20 cellular contexts compared by ENCODE assay signal in the genomic region with DNA sequence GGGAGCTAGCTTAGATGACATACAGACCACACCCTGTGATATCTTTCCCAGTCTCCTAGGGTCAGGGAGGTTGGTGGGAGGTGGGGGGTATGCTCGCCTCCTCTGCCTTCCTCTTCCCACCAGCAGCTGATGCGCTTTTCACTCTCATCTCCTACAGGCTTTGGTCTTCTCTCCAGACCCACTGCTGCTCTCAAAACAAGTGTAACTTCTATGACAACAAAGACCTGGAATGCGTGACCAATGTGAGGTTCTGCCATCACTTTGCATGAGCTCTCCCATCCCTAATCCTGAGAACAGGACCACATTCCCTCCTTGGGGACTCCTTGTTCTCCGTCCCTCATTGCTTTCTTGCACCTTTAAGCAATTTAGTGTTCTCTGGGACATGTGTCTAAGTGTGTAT. TPM values are rescaled to one million over a fixed set of nuclear protein-coding genes. Genes with fewer than 3 reads are reported as not detected.
DNase-seq lines count a peak whose midpoint lies in the region; ATAC-seq, FAIRE-seq and TF ChIP-seq lines count a peak whose summit lies in the region.
"Had no signal": no experiment of that assay in that cellular context is flagged by ENCODE, and none has a peak within 500 bp of the region (broad histone marks: within the 10 kb centered on the region; RNA-seq: fewer than 3 reads in every experiment).

No MANE protein-coding gene starts in this region.

- no peaks in the 10 kb centered on the region for H3K27me3 Mint-ChIP-seq in activated naive CD8-positive, alpha-beta T cell treated with anti-CD3 and anti-CD28 coated beads for 36 hours
- no peaks in the 10 kb centered on the region for H3K27me3 Mint-ChIP-seq in memory B cell

- no peak for TF ChIP-seq RAD21 in HepG2 (CRISPR knock-in tag; IDR thresholded peaks at IDR 0.05)

- H4K20me1 ChIP-seq in HepG2 (ENCODE audit: insufficient read depth, low read length), result no peaks in the 10 kb centered on the region

- H3K27me3 ChIP-seq in HepG2 (ENCODE audit: control insufficient read depth in 1 of 2, insufficient read depth in 2 of 2, low read length in 2 of 2) (no peaks in the 10 kb centered on the region), right lobe of liver (no peaks in the 10 kb centered on the region)
- H3K27me3 ChIP-seq: brain microvascular endothelial cell, MG63 had no signal

- POLR2A ChIA-PET in HepG2 (lab: Yijun Ruan, JAX), result interaction anchor here (0.7 to 8.1 kb wide), 6 partner anchors 12 to 601 kb away, joined by 3 to 164 read pairs (median 87); partner anchors contain the start of genes PLTP and ZSWIM1

- no peak for FAIRE-seq in HepG2 (lab: Jason Lieb, UNC)
- FAIRE-seq: A549 had no signal

- H3K27ac ChIP-seq in HepG2 (ENCODE audit: extremely low read length, insufficient read depth, low read length) (no peak overlapping the region), right lobe of liver (no peak overlapping the region)
- H3K27ac ChIP-seq: A549, brain microvascular endothelial cell had no signal

- no peak for TF ChIP-seq CTCF in HepG2 (CRISPR knock-in tag; IDR thresholded peaks at IDR 0.05)
- no peak for TF ChIP-seq CTCF in right lobe of liver (IDR thresholded peaks at IDR 0.05)

- H3K9me3 ChIP-seq in HepG2 (ENCODE audit: low read length), result no peaks in the 10 kb centered on the region
- H3K9me3 ChIP-seq in right lobe of liver, result no peaks in the 10 kb centered on the region
- H3K9me3 ChIP-seq: A549, MG63 had no signal

- TF ChIP-seq EP300 in HepG2 (IDR thresholded peaks at IDR 0.05; ENCODE audit: low read depth in 2 of 2, low read length in 2 of 2), result no peak
- TF ChIP-seq EP300 in HepG2 (CRISPR knock-in tag; IDR thresholded peaks at IDR 0.05; ENCODE audit: borderline replicate concordance), result no peak

- peaks cover 11% of the 10 kb centered on the region for H3K36me3 Mint-ChIP-seq in activated naive CD8-positive, alpha-beta T cell treated with anti-CD3 and anti-CD28 coated beads for 36 hours
- H3K36me3 Mint-ChIP-seq in memory B cell, result peaks cover 14% of the 10 kb centered on the region

- WGBS in HepG2 (ENCODE audit: low lambda C conversion rate), result 97% methylated on average over 4 of the region's 4 CpGs
- 68% methylated on average over 3 of the region's 4 CpGs for WGBS in right lobe of liver (ENCODE audit: insufficient coverage, low coverage, low lambda C conversion rate, missing lambda C conversion rate)

- H3K9me3 Mint-ChIP-seq in activated naive CD8-positive, alpha-beta T cell treated with anti-CD3 and anti-CD28 coated beads for 36 hours, result no peaks in the 10 kb centered on the region
- H3K9me3 Mint-ChIP-seq in memory B cell, result no peaks in the 10 kb centered on the region
- H3K9me3 Mint-ChIP-seq: activated naive CD4-positive, alpha-beta T cell treated with anti-CD3 and anti-CD28 coated beads for 36 hours had no signal

- H3K4me1 Mint-ChIP-seq in activated naive CD8-positive, alpha-beta T cell treated with anti-CD3 and anti-CD28 coated beads for 36 hours, result peaks cover 31% of the 10 kb centered on the region
- H3K4me1 Mint-ChIP-seq in memory B cell, result peaks cover 25% of the 10 kb centered on the region

- no peak for ATAC-seq in HepG2
- no peak for ATAC-seq in right lobe of liver
- no peak for ATAC-seq in memory B cell (ENCODE audit: low read depth)
- no peak for ATAC-seq in HG02970 (IDR thresholded peaks at IDR 0.05; ENCODE audit: low FRiP score, unreplicated experiment)
- ATAC-seq: A549 had no signal

- intact Hi-C loops in HepG2 (cut with micrococcal nuclease; ENCODE audit: unreplicated experiment), result no loop called here
- intact Hi-C loops in right lobe of liver (cut with DNase I), result loop anchor here in 1 of 2 donors (10.0 kb wide), 1 partner anchor 51 kb away; no protein-coding TSS in a partner anchor

- peak overlapping the region; percentile 16 for H3K27ac Mint-ChIP-seq in activated naive CD8-positive, alpha-beta T cell treated with anti-CD3 and anti-CD28 coated beads for 36 hours
- H3K27ac Mint-ChIP-seq in memory B cell, result peak overlapping the region; percentile 53
- H3K27ac Mint-ChIP-seq: activated naive CD4-positive, alpha-beta T cell treated with anti-CD3 and anti-CD28 coated beads for 36 hours had no signal

- H3K4me1 ChIP-seq in HepG2 (ENCODE audit: insufficient read depth, low read length) (peaks cover 36% of the 10 kb centered on the region), right lobe of liver (peaks cover 0 to 35% (median 5%) of the 10 kb centered on the region in 4 donors)

- H3K36me3 ChIP-seq in HepG2 (replicated peaks in 1 of 2; ENCODE audit: control insufficient read depth in 1 of 2, insufficient read depth in 2 of 2, low read length in 2 of 2), result peaks cover 44 to 62% of the 10 kb centered on the region in 2 experiments
- peaks cover 0 to 38% (median 19%) of the 10 kb centered on the region in 4 donors for H3K36me3 ChIP-seq in right lobe of liver

- H2AFZ ChIP-seq in HepG2 (ENCODE audit: low read length), result no peak overlapping the region

- no peak for TF ChIP-seq POLR2A in HepG2 (IDR thresholded peaks at IDR 0.05; ENCODE audit: insufficient read depth in 1 of 2, low read depth in 2 of 2, low read length in 2 of 2)
- no peak for TF ChIP-seq POLR2A in right lobe of liver (IDR thresholded peaks at IDR 0.05)

- CTCF ChIA-PET in HepG2 (lab: Yijun Ruan, JAX; ENCODE audit: low intra/inter-chr PET ratio, low total read pairs), result no interaction called here

- DNase-seq in HepG2 (ENCODE audit: low spot score) (no peak), right lobe of liver (no peak), memory B cell (ENCODE audit: low spot score in 2 of 2) (no peak), SK-N-DZ (ENCODE audit: low spot score) (no peak), NCI-H82 (lab: John Stamatoyannopoulos, UW) (no peak), germinal center (ENCODE audit: low spot score) (no peak)
- DNase-seq in activated naive CD8-positive, alpha-beta T cell treated with anti-CD3 and anti-CD28 coated beads for 36 hours, result no peak
- DNase-seq: activated CD4-positive, alpha-beta T cell treated with anti-CD3 and anti-CD28 coated beads for 1 hour; activated CD8-positive, alpha-beta memory T cell treated with anti-CD3 and anti-CD28 coated beads, Interleukin-2, amount 50 U/mL, for 48 hours; activated naive CD4-positive, alpha-beta T cell treated with anti-CD3 and anti-CD28 coated beads for 36 hours; brain microvascular endothelial cell; mammary epithelial cell; MG63; NCI-H1694; NCI-H446; retina; SIG-M5; stimulated activated naive CD8-positive, alpha-beta T cell treated with anti-CD3 and anti-CD28 coated beads, Interleukin-15, Interleukin-2, amounts not matched to agents 100 U/mL and 50 U/mL, for 24 hours had no signal

- no peak overlapping the region for H3K9ac ChIP-seq in HepG2 (ENCODE audit: insufficient read depth, low read depth, low read length)

- peaks cover 32% of the 10 kb centered on the region for H3K79me2 ChIP-seq in HepG2 (ENCODE audit: insufficient read depth, low read length)

- peak overlapping the region; percentile 45 for H3K4me3 Mint-ChIP-seq in activated naive CD8-positive, alpha-beta T cell treated with anti-CD3 and anti-CD28 coated beads for 36 hours
- H3K4me3 Mint-ChIP-seq in memory B cell, result no peak overlapping the region
- H3K4me3 Mint-ChIP-seq: activated naive CD4-positive, alpha-beta T cell treated with anti-CD3 and anti-CD28 coated beads for 36 hours had no signal

- H3K4me2 ChIP-seq in HepG2 (ENCODE audit: low read depth, low read length), result no peak overlapping the region
- H3K4me2 ChIP-seq: A549 had no signal

- no TSS peak for BruUV-seq in HepG2 (replicated peaks; lab: Mats Ljungman, UMichigan)

- H3K4me3 ChIP-seq in HepG2 (replicated peaks in 1 of 3; ENCODE audit: insufficient read depth in 1 of 3, low read depth in 2 of 3, low read length in 3 of 3) (no peak overlapping the region), right lobe of liver (no peak overlapping the region)
- H3K4me3 ChIP-seq: A549, MG63 had no signal

- in situ Hi-C loops in HepG2 (cut with HindIII; ENCODE audit: extremely low pct_ligation_motif_present, low pct_unique_long_range_greater_than_20kb), result loop anchor here (5.0 kb wide), 2 partner anchors 38 to 68 kb away; partner anchors contain the start of gene PCIF1

RNA-seq across cellular contexts. Expression of gene CTSA, which starts 2.7 kb away (rescaled TPM):
- total RNA-seq in HepG2 (2016; rRNA removed; fragmentation: Illumina TruSeq; extraction: Trizol), result 63.8 and 202 TPM in 2 replicates
- 83.9 and 87.3 TPM in 2 replicates for total RNA-seq in HepG2 (2016; cell fraction: cytosol; rRNA removed; fragmentation: Illumina TruSeq; extraction: Trizol; ENCODE audit: low read depth)
- 57.2 and 212 TPM in 2 replicates for total RNA-seq in HepG2 (2016; cell fraction: insoluble cytoplasmic fraction; rRNA removed; fragmentation: Illumina TruSeq; extraction: Trizol)
- 50.4 and 53.1 TPM in 2 replicates for total RNA-seq in HepG2 (2016; cell fraction: membrane; rRNA removed; fragmentation: Illumina TruSeq; extraction: Trizol)
- total RNA-seq in HepG2 (2016; cell fraction: nucleus; rRNA removed; fragmentation: Illumina TruSeq; extraction: Trizol), result 213 and 263 TPM in 2 replicates
- 222 and 231 TPM in 2 replicates for polyA plus RNA-seq in HepG2 (2011; rRNA removed)
- 240 and 265 TPM in 2 replicates for polyA plus RNA-seq in HepG2 (2011; cell fraction: cytosol; rRNA removed)
- 851 and 910 TPM in 2 replicates for polyA plus RNA-seq in HepG2 (2011; cell fraction: nucleus; rRNA removed)
- polyA plus RNA-seq in HepG2 (2012), result 102 and 105 TPM in 2 replicates
- 37.4 and 39.2 TPM in 2 replicates for polyA plus RNA-seq in HepG2 (2016; cell fraction: cytosol; fragmentation: Illumina TruSeq; extraction: Trizol; ENCODE audit: low read depth)
- polyA plus RNA-seq in HepG2 (2016; cell fraction: insoluble cytoplasmic fraction; fragmentation: Illumina TruSeq; extraction: Trizol; ENCODE audit: low read depth), result 82.4 and 101 TPM in 2 replicates
- 45.6 and 51.6 TPM in 2 replicates for polyA plus RNA-seq in HepG2 (2016; cell fraction: membrane; fragmentation: Illumina TruSeq; extraction: Trizol; ENCODE audit: low read depth)
- polyA plus RNA-seq in HepG2 (2016; cell fraction: nucleus; fragmentation: Illumina TruSeq; extraction: Trizol; ENCODE audit: insufficient read depth, low read depth), result 573 and 587 TPM in 2 replicates
- polyA minus RNA-seq in HepG2 (2011; rRNA and poly(A)+ RNA removed; ENCODE audit: low replicate concordance), result 289 and 410 TPM in 2 replicates
- polyA minus RNA-seq in HepG2 (2011; cell fraction: cytosol; rRNA and poly(A)+ RNA removed), result 109 and 118 TPM in 2 replicates
- 292 and 323 TPM in 2 replicates for polyA minus RNA-seq in HepG2 (2011; cell fraction: nucleus; rRNA and poly(A)+ RNA removed)
- 100 to 1,000 TPM in 3 of 6 experiments, 10 to 100 TPM in 3; 54.4 to 194 (median 134) TPM for total RNA-seq in right lobe of liver
- total RNA-seq in activated naive CD8-positive, alpha-beta T cell treated with anti-CD3 and anti-CD28 coated beads for 36 hours, result 10 to 100 TPM; 45.2 to 45.7 TPM
- 42.6 and 48.7 TPM in 2 replicates for polyA plus RNA-seq in SK-N-DZ (2014; cell fraction: cytosol; rRNA removed)
- 183 and 260 TPM in 2 replicates for polyA plus RNA-seq in SK-N-DZ (2014; cell fraction: nucleus; rRNA removed)

RNA-seq across cellular contexts. Expression of gene NEURL2, which starts 2.8 kb away (rescaled TPM):
- total RNA-seq in HepG2 (2016; rRNA removed; fragmentation: Illumina TruSeq; extraction: Trizol) (4.1 and 9.7 TPM in 2 replicates), right lobe of liver (1 to 10 TPM; 3.6 to 8.8 (median 5.4) TPM)
- total RNA-seq in HepG2 (2016; cell fraction: cytosol; rRNA removed; fragmentation: Illumina TruSeq; extraction: Trizol; ENCODE audit: low read depth), result 6.7 and 8.8 TPM in 2 replicates
- total RNA-seq in HepG2 (2016; cell fraction: insoluble cytoplasmic fraction; rRNA removed; fragmentation: Illumina TruSeq; extraction: Trizol), result 6.0 and 9.5 TPM in 2 replicates
- total RNA-seq in HepG2 (2016; cell fraction: membrane; rRNA removed; fragmentation: Illumina TruSeq; extraction: Trizol), result 7.3 and 9.1 TPM in 2 replicates
- total RNA-seq in HepG2 (2016; cell fraction: nucleus; rRNA removed; fragmentation: Illumina TruSeq; extraction: Trizol), result 14.4 and 18.5 TPM in 2 replicates
- polyA plus RNA-seq in HepG2 (2011; rRNA removed), result 7.2 and 12.2 TPM in 2 replicates
- 3.7 and 6.3 TPM in 2 replicates for polyA plus RNA-seq in HepG2 (2011; cell fraction: cytosol; rRNA removed)
- polyA plus RNA-seq in HepG2 (2011; cell fraction: nucleus; rRNA removed), result 57.9 and 58.9 TPM in 2 replicates
- polyA plus RNA-seq in HepG2 (2012), result 4.2 and 4.6 TPM in 2 replicates
- 4.1 and 4.3 TPM in 2 replicates for polyA plus RNA-seq in HepG2 (2016; cell fraction: cytosol; fragmentation: Illumina TruSeq; extraction: Trizol; ENCODE audit: low read depth)
- polyA plus RNA-seq in HepG2 (2016; cell fraction: insoluble cytoplasmic fraction; fragmentation: Illumina TruSeq; extraction: Trizol; ENCODE audit: low read depth), result 4.2 and 4.9 TPM in 2 replicates
- 3.9 and 4.0 TPM in 2 replicates for polyA plus RNA-seq in HepG2 (2016; cell fraction: membrane; fragmentation: Illumina TruSeq; extraction: Trizol; ENCODE audit: low read depth)
- 18.5 and 19.4 TPM in 2 replicates for polyA plus RNA-seq in HepG2 (2016; cell fraction: nucleus; fragmentation: Illumina TruSeq; extraction: Trizol; ENCODE audit: insufficient read depth, low read depth)
- 1.3 and 16.0 TPM in 2 replicates for polyA minus RNA-seq in HepG2 (2011; rRNA and poly(A)+ RNA removed; ENCODE audit: low replicate concordance)
- 1.9 and 2.1 TPM in 2 replicates for polyA minus RNA-seq in HepG2 (2011; cell fraction: cytosol; rRNA and poly(A)+ RNA removed)
- polyA minus RNA-seq in HepG2 (2011; cell fraction: nucleus; rRNA and poly(A)+ RNA removed), result 24.2 and 27.4 TPM in 2 replicates
- 1 to 10 TPM; 2.5 to 3.1 TPM for total RNA-seq in activated naive CD8-positive, alpha-beta T cell treated with anti-CD3 and anti-CD28 coated beads for 36 hours
- polyA plus RNA-seq in SK-N-DZ (2014; cell fraction: cytosol; rRNA removed), result 12.8 and 18.3 TPM in 2 replicates
- 23.6 and 36.5 TPM in 2 replicates for polyA plus RNA-seq in SK-N-DZ (2014; cell fraction: nucleus; rRNA removed)

RNA-seq across cellular contexts. Expression of gene SPATA25, which starts 6.4 kb away (rescaled TPM):
- total RNA-seq in HepG2 (2016; rRNA removed; fragmentation: Illumina TruSeq; extraction: Trizol), result 3.3 and 7.6 TPM in 2 replicates
- 0.35 and 0.40 TPM in 2 replicates for total RNA-seq in HepG2 (2016; cell fraction: cytosol; rRNA removed; fragmentation: Illumina TruSeq; extraction: Trizol; ENCODE audit: low read depth)
- 2.3 and 8.1 TPM in 2 replicates for total RNA-seq in HepG2 (2016; cell fraction: insoluble cytoplasmic fraction; rRNA removed; fragmentation: Illumina TruSeq; extraction: Trizol)
- 2.3 TPM in 2 replicates for total RNA-seq in HepG2 (2016; cell fraction: membrane; rRNA removed; fragmentation: Illumina TruSeq; extraction: Trizol)
- 13.0 and 19.1 TPM in 2 replicates for total RNA-seq in HepG2 (2016; cell fraction: nucleus; rRNA removed; fragmentation: Illumina TruSeq; extraction: Trizol)
- 4.8 and 8.9 TPM in 2 replicates for polyA plus RNA-seq in HepG2 (2011; rRNA removed)
- 1.8 and 3.7 TPM in 2 replicates for polyA plus RNA-seq in HepG2 (2011; cell fraction: cytosol; rRNA removed)
- 44.5 and 49.8 TPM in 2 replicates for polyA plus RNA-seq in HepG2 (2011; cell fraction: nucleus; rRNA removed)
- 2.1 and 3.2 TPM in 2 replicates for polyA plus RNA-seq in HepG2 (2012)
- 0.34 and 0.51 TPM in 2 replicates for polyA plus RNA-seq in HepG2 (2016; cell fraction: cytosol; fragmentation: Illumina TruSeq; extraction: Trizol; ENCODE audit: low read depth)
- 1.0 and 1.7 TPM in 2 replicates for polyA plus RNA-seq in HepG2 (2016; cell fraction: insoluble cytoplasmic fraction; fragmentation: Illumina TruSeq; extraction: Trizol; ENCODE audit: low read depth)
- polyA plus RNA-seq in HepG2 (2016; cell fraction: membrane; fragmentation: Illumina TruSeq; extraction: Trizol; ENCODE audit: low read depth), result 0.37 and 1.7 TPM in 2 replicates
- polyA plus RNA-seq in HepG2 (2016; cell fraction: nucleus; fragmentation: Illumina TruSeq; extraction: Trizol; ENCODE audit: insufficient read depth, low read depth), result 23.9 and 34.2 TPM in 2 replicates
- 3.0 and 7.4 TPM in 2 replicates for polyA minus RNA-seq in HepG2 (2011; rRNA and poly(A)+ RNA removed; ENCODE audit: low replicate concordance)
- 1.8 and 2.4 TPM in 2 replicates for polyA minus RNA-seq in HepG2 (2011; cell fraction: cytosol; rRNA and poly(A)+ RNA removed)
- polyA minus RNA-seq in HepG2 (2011; cell fraction: nucleus; rRNA and poly(A)+ RNA removed), result 19.0 and 20.9 TPM in 2 replicates
- total RNA-seq in right lobe of liver, result 1 to 10 TPM in 5 of 6 experiments, under 1 TPM in 1; 0.50 to 3.2 (median 2.0) TPM
- 1 to 10 TPM in 1 of 2 experiments, under 1 TPM in 1; 0.90 to 1.0 TPM for total RNA-seq in activated naive CD8-positive, alpha-beta T cell treated with anti-CD3 and anti-CD28 coated beads for 36 hours
- polyA plus RNA-seq in SK-N-DZ (2014; cell fraction: cytosol; rRNA removed), result 9.0 and 9.8 TPM in 2 replicates
- 15.2 and 33.6 TPM in 2 replicates for polyA plus RNA-seq in SK-N-DZ (2014; cell fraction: nucleus; rRNA removed)

RNA-seq across cellular contexts. Expression of gene ZSWIM1, which starts 12.8 kb away (rescaled TPM):
- total RNA-seq in HepG2 (2016; rRNA removed; fragmentation: Illumina TruSeq; extraction: Trizol) (11.7 and 16.5 TPM in 2 replicates), right lobe of liver (1 to 10 TPM; 2.4 to 3.3 (median 3.1) TPM)
- total RNA-seq in HepG2 (2016; cell fraction: cytosol; rRNA removed; fragmentation: Illumina TruSeq; extraction: Trizol; ENCODE audit: low read depth), result 3.2 and 3.6 TPM in 2 replicates
- total RNA-seq in HepG2 (2016; cell fraction: insoluble cytoplasmic fraction; rRNA removed; fragmentation: Illumina TruSeq; extraction: Trizol), result 12.7 and 15.4 TPM in 2 replicates
- total RNA-seq in HepG2 (2016; cell fraction: membrane; rRNA removed; fragmentation: Illumina TruSeq; extraction: Trizol), result 11.0 and 11.3 TPM in 2 replicates
- 5.7 and 7.6 TPM in 2 replicates for total RNA-seq in HepG2 (2016; cell fraction: nucleus; rRNA removed; fragmentation: Illumina TruSeq; extraction: Trizol)
- polyA plus RNA-seq in HepG2 (2011; rRNA removed), result 9.0 and 9.5 TPM in 2 replicates
- 7.0 and 7.5 TPM in 2 replicates for polyA plus RNA-seq in HepG2 (2011; cell fraction: cytosol; rRNA removed)
- 12.5 and 14.3 TPM in 2 replicates for polyA plus RNA-seq in HepG2 (2011; cell fraction: nucleus; rRNA removed)
- polyA plus RNA-seq in HepG2 (2012), result 10.5 and 11.2 TPM in 2 replicates
- polyA plus RNA-seq in HepG2 (2016; cell fraction: cytosol; fragmentation: Illumina TruSeq; extraction: Trizol; ENCODE audit: low read depth), result 2.1 TPM in 2 replicates
- polyA plus RNA-seq in HepG2 (2016; cell fraction: insoluble cytoplasmic fraction; fragmentation: Illumina TruSeq; extraction: Trizol; ENCODE audit: low read depth), result 13.3 and 15.8 TPM in 2 replicates
- 5.7 and 6.2 TPM in 2 replicates for polyA plus RNA-seq in HepG2 (2016; cell fraction: membrane; fragmentation: Illumina TruSeq; extraction: Trizol; ENCODE audit: low read depth)
- polyA plus RNA-seq in HepG2 (2016; cell fraction: nucleus; fragmentation: Illumina TruSeq; extraction: Trizol; ENCODE audit: insufficient read depth, low read depth), result 12.4 and 13.9 TPM in 2 replicates
- 41.6 and 51.8 TPM in 2 replicates for polyA minus RNA-seq in HepG2 (2011; rRNA and poly(A)+ RNA removed; ENCODE audit: low replicate concordance)
- 12.9 and 15.0 TPM in 2 replicates for polyA minus RNA-seq in HepG2 (2011; cell fraction: cytosol; rRNA and poly(A)+ RNA removed)
- 10.4 and 12.7 TPM in 2 replicates for polyA minus RNA-seq in HepG2 (2011; cell fraction: nucleus; rRNA and poly(A)+ RNA removed)
- 10 to 100 TPM; 10.6 to 11.1 TPM for total RNA-seq in activated naive CD8-positive, alpha-beta T cell treated with anti-CD3 and anti-CD28 coated beads for 36 hours
- 9.1 and 9.7 TPM in 2 replicates for polyA plus RNA-seq in SK-N-DZ (2014; cell fraction: cytosol; rRNA removed)
- 5.1 and 9.4 TPM in 2 replicates for polyA plus RNA-seq in SK-N-DZ (2014; cell fraction: nucleus; rRNA removed)

RNA-seq across cellular contexts. Expression of gene PLTP, which starts 18.1 kb away (rescaled TPM):
- total RNA-seq in HepG2 (2016; rRNA removed; fragmentation: Illumina TruSeq; extraction: Trizol) (7.0 and 16.9 TPM in 2 replicates), right lobe of liver (10 to 100 TPM in 5 of 6 experiments, 1 to 10 TPM in 1; 9.6 to 70.2 (median 35.6) TPM)
- 3.6 and 5.4 TPM in 2 replicates for total RNA-seq in HepG2 (2016; cell fraction: cytosol; rRNA removed; fragmentation: Illumina TruSeq; extraction: Trizol; ENCODE audit: low read depth)
- total RNA-seq in HepG2 (2016; cell fraction: insoluble cytoplasmic fraction; rRNA removed; fragmentation: Illumina TruSeq; extraction: Trizol), result 5.7 and 18.2 TPM in 2 replicates
- total RNA-seq in HepG2 (2016; cell fraction: membrane; rRNA removed; fragmentation: Illumina TruSeq; extraction: Trizol), result 6.1 and 6.9 TPM in 2 replicates
- 18.3 and 22.2 TPM in 2 replicates for total RNA-seq in HepG2 (2016; cell fraction: nucleus; rRNA removed; fragmentation: Illumina TruSeq; extraction: Trizol)
- 28.6 and 30.7 TPM in 2 replicates for polyA plus RNA-seq in HepG2 (2011; rRNA removed)
- polyA plus RNA-seq in HepG2 (2011; cell fraction: cytosol; rRNA removed), result 26.4 and 36.2 TPM in 2 replicates
- 25.4 and 33.0 TPM in 2 replicates for polyA plus RNA-seq in HepG2 (2011; cell fraction: nucleus; rRNA removed)
- polyA plus RNA-seq in HepG2 (2012), result 13.5 and 20.7 TPM in 2 replicates
- 6.3 and 6.9 TPM in 2 replicates for polyA plus RNA-seq in HepG2 (2016; cell fraction: cytosol; fragmentation: Illumina TruSeq; extraction: Trizol; ENCODE audit: low read depth)
- polyA plus RNA-seq in HepG2 (2016; cell fraction: insoluble cytoplasmic fraction; fragmentation: Illumina TruSeq; extraction: Trizol; ENCODE audit: low read depth), result 7.2 and 10.5 TPM in 2 replicates
- 7.7 and 8.9 TPM in 2 replicates for polyA plus RNA-seq in HepG2 (2016; cell fraction: membrane; fragmentation: Illumina TruSeq; extraction: Trizol; ENCODE audit: low read depth)
- 31.7 and 37.7 TPM in 2 replicates for polyA plus RNA-seq in HepG2 (2016; cell fraction: nucleus; fragmentation: Illumina TruSeq; extraction: Trizol; ENCODE audit: insufficient read depth, low read depth)
- polyA minus RNA-seq in HepG2 (2011; rRNA and poly(A)+ RNA removed; ENCODE audit: low replicate concordance), result 3.3 and 51.4 TPM in 2 replicates
- 17.1 and 20.1 TPM in 2 replicates for polyA minus RNA-seq in HepG2 (2011; cell fraction: cytosol; rRNA and poly(A)+ RNA removed)
- polyA minus RNA-seq in HepG2 (2011; cell fraction: nucleus; rRNA and poly(A)+ RNA removed), result 8.1 and 10.7 TPM in 2 replicates
- total RNA-seq in activated naive CD8-positive, alpha-beta T cell treated with anti-CD3 and anti-CD28 coated beads for 36 hours, result 1 to 10 TPM; 5.9 to 6.2 TPM
- polyA plus RNA-seq in SK-N-DZ (2014; cell fraction: cytosol; rRNA removed), result 27.4 and 30.2 TPM in 2 replicates
- 16.1 and 25.6 TPM in 2 replicates for polyA plus RNA-seq in SK-N-DZ (2014; cell fraction: nucleus; rRNA removed)
